In genomic region chr19:10295847-10296591, GRCh38 we compare ENCODE assay signal across 1 cellular context.
TF ChIP-seq lines count a peak whose summit lies in the region.

No MANE protein-coding gene starts in this region.

TF ChIP-seq in HepG2, 621 proteins besides CTCF, POLR2A, EP300 and RAD21 (continues in another document):
- TF ChIP-seq NFE2L1 (CRISPR knock-in tag; IDR thresholded peaks at IDR 0.05; ENCODE audit: borderline replicate concordance) (no peak), ZNF788 (CRISPR knock-in tag; IDR thresholded peaks at IDR 0.05; ENCODE audit: borderline replicate concordance) (no peak), TBL1XR1 (IDR thresholded peaks at IDR 0.05; ENCODE audit: borderline replicate concordance, low read length, partially characterized antibody) (no peak), PRDM10 (CRISPR knock-in tag; IDR thresholded peaks at IDR 0.05; ENCODE audit: low read depth) (no peak), ZNF704 (CRISPR knock-in tag; IDR thresholded peaks at IDR 0.05; ENCODE audit: borderline replicate concordance) (no peak), CHD4 (IDR thresholded peaks at IDR 0.05; ENCODE audit: borderline replicate concordance, low read length) (no peak), PHF21A (CRISPR knock-in tag; IDR thresholded peaks at IDR 0.05) (no peak), THAP8 (CRISPR knock-in tag; IDR thresholded peaks at IDR 0.05; ENCODE audit: borderline replicate concordance) (no peak), MLLT10 (CRISPR knock-in tag; IDR thresholded peaks at IDR 0.05) (no peak), NKX3-1 (CRISPR knock-in tag; IDR thresholded peaks at IDR 0.05) (no peak), PAX8 (CRISPR knock-in tag; IDR thresholded peaks at IDR 0.05; ENCODE audit: borderline replicate concordance) (no peak), ISL2 (CRISPR knock-in tag; IDR thresholded peaks at IDR 0.05) (no peak), ZNF570 (CRISPR knock-in tag; IDR thresholded peaks at IDR 0.05; ENCODE audit: borderline replicate concordance) (no peak), GPN1 (CRISPR knock-in tag; IDR thresholded peaks at IDR 0.05; ENCODE audit: borderline replicate concordance) (no peak), MZF1 (CRISPR knock-in tag; IDR thresholded peaks at IDR 0.05; ENCODE audit: borderline replicate concordance) (no peak), NFYC (CRISPR knock-in tag; IDR thresholded peaks at IDR 0.05) (no peak), NR2C2 (CRISPR knock-in tag; IDR thresholded peaks at IDR 0.05; ENCODE audit: borderline replicate concordance) (no peak), ZIK1 (CRISPR knock-in tag; IDR thresholded peaks at IDR 0.05; ENCODE audit: borderline replicate concordance, low read depth) (peak; percentile 56; the same call in 1 of the 2 replicates), FIP1L1 (IDR thresholded peaks at IDR 0.05; ENCODE audit: borderline replicate concordance, insufficient read depth, low read depth, low read length) (no peak), IRF1 (CRISPR knock-in tag; IDR thresholded peaks at IDR 0.05; ENCODE audit: low read depth) (no peak), RFX1 (IDR thresholded peaks at IDR 0.05) (no peak), RCOR2 (CRISPR knock-in tag; IDR thresholded peaks at IDR 0.05) (no peak), ZNF574 (CRISPR knock-in tag; IDR thresholded peaks at IDR 0.05) (0 out of 2 replicates have a peak, but pooled peaks have one; percentile 28), ARID3A (IDR thresholded peaks at IDR 0.05; ENCODE audit: low read depth, low read length) (no peak), ZBTB10 (CRISPR knock-in tag; IDR thresholded peaks at IDR 0.05; ENCODE audit: borderline replicate concordance) (no peak), RELA (CRISPR knock-in tag; IDR thresholded peaks at IDR 0.05) (no peak), ZNF556 (CRISPR knock-in tag; IDR thresholded peaks at IDR 0.05; ENCODE audit: borderline replicate concordance) (no peak), ZNF432 (CRISPR knock-in tag; IDR thresholded peaks at IDR 0.05; ENCODE audit: borderline replicate concordance) (no peak), IRX3 (CRISPR knock-in tag; IDR thresholded peaks at IDR 0.05; ENCODE audit: borderline replicate concordance, low read depth) (0 out of 2 replicates have a peak, but pooled peaks have one; percentile 24), GTF3A (CRISPR knock-in tag; conservative IDR thresholded peaks at IDR 0.05) (no peak), ZNF816 (CRISPR knock-in tag; IDR thresholded peaks at IDR 0.05; ENCODE audit: borderline replicate concordance) (no peak), FOXP1 (IDR thresholded peaks at IDR 0.05) (no peak), FOXP1 (CRISPR knock-in tag; IDR thresholded peaks at IDR 0.05) (no peak), ZNF546 (CRISPR knock-in tag; conservative IDR thresholded peaks at IDR 0.05) (no peak), SPEN (CRISPR knock-in tag; IDR thresholded peaks at IDR 0.05; ENCODE audit: low read depth) (peak; percentile 63; the same call in 1 of the 2 replicates), ZNF451 (CRISPR knock-in tag; IDR thresholded peaks at IDR 0.05) (peak; percentile 67; the same call in 1 of the 2 replicates), CSRNP1 (CRISPR knock-in tag; IDR thresholded peaks at IDR 0.05) (no peak), ZNF280B (CRISPR knock-in tag; IDR thresholded peaks at IDR 0.05; ENCODE audit: borderline replicate concordance) (no peak), ZNF501 (CRISPR knock-in tag; IDR thresholded peaks at IDR 0.05) (no peak; the same call in 1 of the 2 replicates), ZNF691 (CRISPR knock-in tag; IDR thresholded peaks at IDR 0.05; ENCODE audit: borderline replicate concordance, low read depth) (no peak), SETDB1 (CRISPR knock-in tag; IDR thresholded peaks at IDR 0.05; ENCODE audit: borderline replicate concordance) (no peak), ZBTB14 (CRISPR knock-in tag; IDR thresholded peaks at IDR 0.05) (no peak), SOX6 (IDR thresholded peaks at IDR 0.05) (no peak), SOX6 (CRISPR knock-in tag; IDR thresholded peaks at IDR 0.05) (no peak), CBX2 (IDR thresholded peaks at IDR 0.05; ENCODE audit: low read depth, low read length) (no peak), CBX2 (CRISPR knock-in tag; IDR thresholded peaks at IDR 0.05; ENCODE audit: low read depth) (no peak)
